In genomic region chr5:50967388-50968039, GRCh38 we compare ENCODE assay signal across 2 cellular contexts.
TF ChIP-seq lines count a peak whose summit lies in the region.

No MANE protein-coding gene starts in this region.

TF ChIP-seq in H1, 55 proteins besides CTCF, POLR2A, EP300 and RAD21 (continued from another document):
- TF ChIP-seq RNF2 (IDR thresholded peaks at IDR 0.05; ENCODE audit: borderline replicate concordance, low read depth, low read length, missing control alignments, poor library complexity, severe bottlenecking) (peak; percentile 57), EZH2 (IDR thresholded peaks at IDR 0.05; ENCODE audit: low read depth, low read length, severe bottlenecking) (peak; percentile 20), KDM4A (IDR thresholded peaks at IDR 0.05; ENCODE audit: low read depth, low read length, severe bottlenecking) (no peak)

TF ChIP-seq in neural cell, 6 proteins besides CTCF, POLR2A, EP300 and RAD21 (continued from another document):
- peak; percentile 80 for TF ChIP-seq REST (IDR thresholded peaks at IDR 0.05; ENCODE audit: borderline replicate concordance)
